Comparison of ENCODE assay signal across 20 cellular contexts in genomic region chr11:35974878-35975578, GRCh38. TPM values are rescaled to one million over a fixed set of nuclear protein-coding genes. Genes with fewer than 3 reads are reported as not detected.
DNase-seq lines count a peak whose midpoint lies in the region; ATAC-seq and TF ChIP-seq lines count a peak whose summit lies in the region.
"Had no signal": no experiment of that assay in that cellular context is flagged by ENCODE, and none has a peak within 500 bp of the region (broad histone marks: within the 10 kb centered on the region; RNA-seq: fewer than 3 reads in every experiment).

No MANE protein-coding gene starts in this region.

- peaks cover 56% of the 10 kb centered on the region for H3K36me3 Mint-ChIP-seq in MCF 10A (ENCODE audit: insufficient read depth, unreplicated experiment)
- H3K36me3 Mint-ChIP-seq: CD4-positive, alpha-beta memory T cell had no signal

- no peak overlapping the region for H3K4me3 ChIP-seq in mammary epithelial cell (replicated peaks in 1 of 3; ENCODE audit: insufficient read depth in 1 of 3, low read depth in 2 of 3, low read length in 3 of 3)
- no peak overlapping the region for H3K4me3 ChIP-seq in fibroblast of mammary gland (ENCODE audit: control insufficient read depth, low read depth, low read length)
- no peak overlapping the region for H3K4me3 ChIP-seq in lower lobe of right lung
- H3K4me3 ChIP-seq: BLaER1, GM23248, HAP-1, MG63 had no signal

- H3K9ac ChIP-seq in mammary epithelial cell (ENCODE audit: insufficient read depth, low read length) = no peak overlapping the region
- H3K9ac ChIP-seq: BLaER1, GM23248 had no signal

- H3K27ac ChIP-seq in mammary epithelial cell (ENCODE audit: insufficient read depth, low read depth, low read length) (no peak overlapping the region), lower lobe of right lung (no peak overlapping the region)
- H3K27ac ChIP-seq: BLaER1, GM23248 had no signal

- 95% methylated on average over 3 of the region's 3 CpGs for WGBS in mammary epithelial cell (ENCODE audit: low coverage, missing lambda C conversion rate)

- in situ Hi-C loops in mammary epithelial cell (cut with MboI; ENCODE audit: low sequenced_read_pairs in 2 of 2) = no loop called here

- H2AFZ ChIP-seq in mammary epithelial cell (ENCODE audit: low read depth, low read length) = no peak overlapping the region
- H2AFZ ChIP-seq: GM23248 had no signal

- TF ChIP-seq CTCF in MCF 10A (IDR thresholded peaks at IDR 0.05; ENCODE audit: unreplicated experiment) (no peak), mammary epithelial cell (conservative IDR thresholded peaks at IDR 0.05 in 1 of 2, IDR thresholded peaks at IDR 0.05 in 1 of 2; ENCODE audit: extremely low read depth in 1 of 2, insufficient read depth in 1 of 2, low read depth in 1 of 2, low read length in 2 of 2) (no peak), fibroblast of mammary gland (conservative IDR thresholded peaks at IDR 0.05; ENCODE audit: control insufficient read depth, insufficient read depth, low read depth, low read length) (no peak), lower lobe of right lung (IDR thresholded peaks at IDR 0.05) (no peak)

- intact Hi-C loops in MCF 10A (cut with micrococcal nuclease) = no loop called here
- intact Hi-C loops in mammary epithelial cell (cut with micrococcal nuclease) = no loop called here
- intact Hi-C loops in lower lobe of right lung (cut with DNase I) = no loop called here

- peaks cover 8% of the 10 kb centered on the region for H3K9me3 Mint-ChIP-seq in MCF 10A (ENCODE audit: unreplicated experiment)

- CTCF ChIA-PET in MCF 10A (lab: Yijun Ruan, JAX) = interaction anchor here (0.5 to 0.7 kb wide), 4 partner anchors 9 to 151 kb away, joined by 3 to 4 read pairs (median 4); no protein-coding TSS in a partner anchor
- CTCF ChIA-PET in mammary epithelial cell (lab: Charles Lee; ENCODE audit: low non-redundant PET) = no interaction called here

- H3K4me1 Mint-ChIP-seq in MCF 10A (ENCODE audit: insufficient read depth, unreplicated experiment) = peaks cover 37% of the 10 kb centered on the region
- H3K4me1 Mint-ChIP-seq: CD4-positive, alpha-beta memory T cell had no signal

- H3K4me1 ChIP-seq in mammary epithelial cell (ENCODE audit: insufficient read depth, low read length) (no peaks in the 10 kb centered on the region), lower lobe of right lung (peaks cover 4% of the 10 kb centered on the region)
- H3K4me1 ChIP-seq: HAP-1 had no signal

- no peak overlapping the region for H3K27ac Mint-ChIP-seq in MCF 10A (ENCODE audit: low read depth, unreplicated experiment)
- H3K27ac Mint-ChIP-seq: CD4-positive, alpha-beta memory T cell had no signal

- H3K79me2 ChIP-seq in mammary epithelial cell (ENCODE audit: insufficient read depth, low read length) = peaks cover 76% of the 10 kb centered on the region

- H3K27me3 ChIP-seq in mammary epithelial cell (ENCODE audit: insufficient read depth, low read length) (no peaks in the 10 kb centered on the region), lower lobe of right lung (ENCODE audit: low read depth) (peaks cover 5% of the 10 kb centered on the region)
- H3K27me3 ChIP-seq: BLaER1, MG63 had no signal

- DNase-seq in MCF 10A (ENCODE audit: unreplicated experiment) = peak; percentile 22
- no peak for DNase-seq in mammary epithelial cell
- peak; percentile 67 for DNase-seq in fibroblast of mammary gland (ENCODE audit: low read depth)
- DNase-seq in lower lobe of right lung = no peak
- DNase-seq: CD4-positive, alpha-beta memory T cell; DMS53; GM23248; IMR-90; MG63; NCI-H1048; NCI-H1436; NCI-H1930; NCI-H748 treated with DMSO at 0.1 percent for 48 hours; OCI-M1; Right ventricle myocardium superior had no signal

- dilution Hi-C loops in mammary epithelial cell (cut with HindIII; ENCODE audit: low sequenced_read_pairs) = no loop called here

- no TSS peak for BruUV-seq in MCF 10A (replicated peaks; lab: Mats Ljungman, UMichigan)
- BruUV-seq in mammary epithelial cell (replicated peaks; lab: Mats Ljungman, UMichigan) = no TSS peak

- peak; percentile 74 to 88 for ATAC-seq in lower lobe of right lung
- ATAC-seq in HG02870 (IDR thresholded peaks at IDR 0.05; ENCODE audit: unreplicated experiment) = no peak
- no peak for ATAC-seq in GM19023 (IDR thresholded peaks at IDR 0.05; ENCODE audit: unreplicated experiment)
- no peak for ATAC-seq in HG02571 (IDR thresholded peaks at IDR 0.05; ENCODE audit: unreplicated experiment)

- POLR2A ChIA-PET in MCF 10A (lab: Yijun Ruan, JAX) = no interaction called here

- H3K36me3 ChIP-seq in mammary epithelial cell (ENCODE audit: insufficient read depth, low read length) = no peaks in the 10 kb centered on the region
- H3K36me3 ChIP-seq in lower lobe of right lung = no peaks in the 10 kb centered on the region
- H3K36me3 ChIP-seq: HAP-1 had no signal

- no peak overlapping the region for H3K4me3 Mint-ChIP-seq in MCF 10A (ENCODE audit: unreplicated experiment)
- H3K4me3 Mint-ChIP-seq: CD4-positive, alpha-beta memory T cell had no signal

- H3K9me3 ChIP-seq in mammary epithelial cell (replicated peaks; ENCODE audit: insufficient read depth, low read length) = peaks cover 2% of the 10 kb centered on the region
- H3K9me3 ChIP-seq in lower lobe of right lung = no peaks in the 10 kb centered on the region
- H3K9me3 ChIP-seq: HAP-1 had no signal

- no peaks in the 10 kb centered on the region for H4K20me1 ChIP-seq in mammary epithelial cell (ENCODE audit: insufficient read depth, low read length)

- H3K4me2 ChIP-seq in mammary epithelial cell (ENCODE audit: insufficient read depth, low read depth, low read length) = no peak overlapping the region
- H3K4me2 ChIP-seq: BLaER1 had no signal

- H3K27me3 Mint-ChIP-seq in MCF 10A (ENCODE audit: insufficient read depth, unreplicated experiment) = no peaks in the 10 kb centered on the region

RNA-seq across cellular contexts. Expression of gene LDLRAD3, which starts 31.2 kb away (rescaled TPM):
- total RNA-seq in MCF 10A (2022) = 39.2 and 55.7 TPM in 2 replicates
- total RNA-seq in mammary epithelial cell = 10 to 100 TPM; 15.3 to 18.4 TPM
- 11.5 TPM for polyA plus RNA-seq in mammary epithelial cell
- polyA minus RNA-seq in mammary epithelial cell = 33.4 TPM
- 7.7 TPM for total RNA-seq in lower lobe of right lung
- total RNA-seq: CD4-positive, alpha-beta memory T cell had no signal
- polyA plus RNA-seq: CD4-positive, alpha-beta memory T cell had no signal

Comparison
In these comparisons a context has a peak if more than half of its experiments do, and no peak if none do; other contexts are left out.
1. DNase-seq: peak in MCF 10A (single experiment) and fibroblast of mammary gland (single experiment); none in mammary epithelial cell (single experiment) and lower lobe of right lung (single experiment).
2. ATAC-seq: peak in lower lobe of right lung (2 of 2); none in HG02870 (single experiment), GM19023 (single experiment) and HG02571 (single experiment).